Comparison of ENCODE assay signal across 9 cellular contexts in genomic region chr10:11602919-11603523, GRCh38. TPM values are rescaled to one million over a fixed set of nuclear protein-coding genes. Genes with fewer than 3 reads are reported as not detected.
DNase-seq lines count a peak whose midpoint lies in the region; ATAC-seq, FAIRE-seq and TF ChIP-seq lines count a peak whose summit lies in the region.
"Had no signal": no experiment of that assay in that cellular context is flagged by ENCODE, and none has a peak within 500 bp of the region (broad histone marks: within the 10 kb centered on the region; RNA-seq: fewer than 3 reads in every experiment).

No MANE protein-coding gene starts in this region.

- no peak for TF ChIP-seq POLR2A in K562 (conservative IDR thresholded peaks at IDR 0.05)

- peaks cover 4% of the 10 kb centered on the region for H3K36me3 Mint-ChIP-seq in type B pancreatic cell
- H3K36me3 Mint-ChIP-seq in natural killer cell: no peaks in the 10 kb centered on the region
- H3K36me3 Mint-ChIP-seq: CD4-positive, CD25-positive, alpha-beta regulatory T cell had no signal

- no peak for FAIRE-seq in K562 (lab: Jason Lieb, UNC)

- peak; percentile 73 for TF ChIP-seq EP300 in K562 (IDR thresholded peaks at IDR 0.05; ENCODE audit: low read length)

- CTCF ChIA-PET in K562 (lab: Yijun Ruan, JAX; ENCODE audit: low intra/inter-chr PET ratio): no interaction called here

- H3K36me3 ChIP-seq in cardiac muscle cell: no peaks in the 10 kb centered on the region
- no peaks in the 10 kb centered on the region for H3K36me3 ChIP-seq in heart right ventricle
- peaks cover 6% of the 10 kb centered on the region; the same call in 1 of the 3 replicates for H3K36me3 ChIP-seq in K562 (ENCODE audit: control insufficient read depth, insufficient read depth, low read length)

- peaks cover 100% of the 10 kb centered on the region for H3K79me2 ChIP-seq in K562 (ENCODE audit: control insufficient read depth, insufficient read depth, low read length)

- H3K9me3 Mint-ChIP-seq in type B pancreatic cell (no peaks in the 10 kb centered on the region), natural killer cell (no peaks in the 10 kb centered on the region)
- H3K9me3 Mint-ChIP-seq: CD4-positive, CD25-positive, alpha-beta regulatory T cell had no signal

- H3K4me2 ChIP-seq in K562 (ENCODE audit: insufficient read depth, low read length): peak overlapping the region; percentile 72

- intact Hi-C loops in heart right ventricle (cut with DNase I) (no loop called here), K562 (cut with micrococcal nuclease) (no loop called here), natural killer cell (cut with micrococcal nuclease) (no loop called here)

- H3K27me3 Mint-ChIP-seq in type B pancreatic cell (no peaks in the 10 kb centered on the region), natural killer cell (ENCODE audit: low read depth in 2 of 2) (peaks cover 0 to 4% of the 10 kb centered on the region in 2 donors)

- H3K27ac Mint-ChIP-seq in type B pancreatic cell (peak overlapping the region; percentile 20), natural killer cell (no peak overlapping the region)
- H3K27ac Mint-ChIP-seq: CD4-positive, CD25-positive, alpha-beta regulatory T cell had no signal

- BruUV-seq in K562 (replicated peaks; lab: Mats Ljungman, UMichigan): TSS peak; percentile 0

- H4K20me1 ChIP-seq in K562 (replicated peaks; ENCODE audit: control insufficient read depth, insufficient read depth, low read length): no peaks in the 10 kb centered on the region

- H3K27me3 ChIP-seq in cardiac muscle cell (no peaks in the 10 kb centered on the region), heart right ventricle (no peaks in the 10 kb centered on the region), K562 (ENCODE audit: control insufficient read depth in 2 of 2, insufficient read depth in 2 of 2, low read length in 2 of 2) (no peaks in the 10 kb centered on the region)

- TF ChIP-seq RAD21 in K562 (CRISPR knock-in tag; conservative IDR thresholded peaks at IDR 0.05 in 1 of 2, IDR thresholded peaks at IDR 0.05 in 1 of 2): no peak

- H3K4me1 Mint-ChIP-seq in type B pancreatic cell (ENCODE audit: unreplicated experiment) (peaks cover 26% of the 10 kb centered on the region), natural killer cell (no peaks in the 10 kb centered on the region)

- no peak overlapping the region for H2AFZ ChIP-seq in K562 (ENCODE audit: low read depth, low read length)

- in situ Hi-C loops in K562 (cut with MboI): no loop called here

- H3K9me1 ChIP-seq in K562 (ENCODE audit: control insufficient read depth, insufficient read depth, low read length): no peaks in the 10 kb centered on the region

- H3K9me3 ChIP-seq in cardiac muscle cell (ENCODE audit: low read depth) (no peaks in the 10 kb centered on the region), heart right ventricle (peaks cover 0 to 8% (median 0%) of the 10 kb centered on the region in 11 donors), K562 (replicated peaks; ENCODE audit: control insufficient read depth, insufficient read depth, low read depth, low read length) (no peaks in the 10 kb centered on the region)

- DNase-seq in cardiac muscle cell (ENCODE audit: low read depth in 1 of 2, low spot score in 1 of 2) (no peak), heart right ventricle (no peak), HuH-7.5 (ENCODE audit: low spot score) (peak; percentile 29), K562 (ENCODE audit: extremely low read depth in 1 of 4, low spot score in 3 of 4) (peak in 1 of 4 experiments; percentile 55), type B pancreatic cell (ENCODE audit: extremely low spot score, unreplicated experiment) (no peak), HK-2 (ENCODE audit: unreplicated experiment) (no peak), natural killer cell (no peak)
- DNase-seq in activated CD8-positive, alpha-beta memory T cell treated with anti-CD3 and anti-CD28 coated beads, Interleukin-2, amount 50 U/mL, for 4 hours: no peak

- H3K27ac ChIP-seq in cardiac muscle cell (peak overlapping the region; percentile 20), heart right ventricle (no peak overlapping the region), K562 (ENCODE audit: extremely low read depth, low read depth, low read length) (peak overlapping the region; percentile 54)

- POLR2A ChIA-PET in K562 (lab: Yijun Ruan, JAX): interaction anchor here (1.3 to 3.8 kb wide), 6 partner anchors 8 to 36 kb away, joined by 3 to 24 read pairs (median 6); partner anchors contain the start of gene USP6NL

- H3K4me1 ChIP-seq in cardiac muscle cell (ENCODE audit: low read depth) (peaks cover 25% of the 10 kb centered on the region), heart right ventricle (peaks cover 0 to 24% (median 0%) of the 10 kb centered on the region in 9 donors), K562 (replicated peaks in 1 of 2; ENCODE audit: control insufficient read depth in 2 of 2, insufficient read depth in 2 of 2, low read length in 2 of 2) (peaks cover 28 to 62% of the 10 kb centered on the region in 2 experiments)

- 74 to 76% methylated on average over 7 of the region's 7 CpGs for WGBS in heart right ventricle, 2 donors
- WGBS in K562 (ENCODE audit: insufficient coverage, low coverage, missing lambda C conversion rate): 2% methylated on average over 7 of the region's 7 CpGs

- no peak for ATAC-seq in heart right ventricle
- ATAC-seq in K562: no peak; the same call in 2 of the 3 replicates
- no peak for ATAC-seq in natural killer cell

- H3K4me3 ChIP-seq in cardiac muscle cell: no peak overlapping the region
- no peak overlapping the region for H3K4me3 ChIP-seq in heart right ventricle
- H3K4me3 ChIP-seq in K562: no peak overlapping the region; the same call in 1 of the 2 replicates

- H3K4me3 Mint-ChIP-seq in type B pancreatic cell: peak overlapping the region; percentile 27
- no peak overlapping the region for H3K4me3 Mint-ChIP-seq in natural killer cell
- H3K4me3 Mint-ChIP-seq: CD4-positive, CD25-positive, alpha-beta regulatory T cell had no signal

- peak overlapping the region in 1 of 2 experiments; percentile 39; a peak in 2 of 4 replicates for H3K9ac ChIP-seq in K562 (ENCODE audit: insufficient read depth in 1 of 2, low read depth in 2 of 2, low read length in 2 of 2)

- TF ChIP-seq CTCF in cardiac muscle cell (IDR thresholded peaks at IDR 0.05; ENCODE audit: low read depth, low read length) (no peak), heart right ventricle (IDR thresholded peaks at IDR 0.05) (no peak), K562 (IDR thresholded peaks at IDR 0.05 in 2 of 3, conservative IDR thresholded peaks at IDR 0.05 in 1 of 3; ENCODE audit: insufficient read depth in 2 of 3, low read depth in 1 of 3, low read length in 3 of 3) (no peak), type B pancreatic cell (conservative IDR thresholded peaks at IDR 0.05) (no peak), natural killer cell (IDR thresholded peaks at IDR 0.05) (no peak)

TF ChIP-seq in K562, 482 proteins besides CTCF, POLR2A, EP300 and RAD21 (continues in another document):
- TF ChIP-seq STAT5A (IDR thresholded peaks at IDR 0.05; ENCODE audit: borderline replicate concordance, low read length) (0 out of 2 replicates have a peak, but pooled peaks have one; percentile 33), LEF1 (IDR thresholded peaks at IDR 0.05) (peak; percentile 67), CCNT2 (IDR thresholded peaks at IDR 0.05; ENCODE audit: borderline replicate concordance, extremely low read depth, insufficient read length, low read depth, low read length) (peak; percentile 72), FOXA1 (IDR thresholded peaks at IDR 0.05; ENCODE audit: borderline replicate concordance) (peak; percentile 72; the same call in 1 of the 2 replicates), L3MBTL2 (IDR thresholded peaks at IDR 0.05) (0 out of 2 replicates have a peak, but pooled peaks have one; percentile 22), SMARCA4 (IDR thresholded peaks at IDR 0.05) (peak; percentile 75), KLF16 (IDR thresholded peaks at IDR 0.05) (0 out of 2 replicates have a peak, but pooled peaks have one; percentile 33), SLC30A9 (CRISPR knock-in tag; IDR thresholded peaks at IDR 0.05) (no peak), ZNF41 (CRISPR knock-in tag; conservative IDR thresholded peaks at IDR 0.05) (no peak), HDAC3 (IDR thresholded peaks at IDR 0.05; ENCODE audit: borderline replicate concordance, partially characterized antibody) (peak; percentile 51), HMGN3 (IDR thresholded peaks at IDR 0.05; ENCODE audit: borderline replicate concordance, extremely low read depth, insufficient read length, low read depth, low read length) (peak; percentile 47), FOXM1 (IDR thresholded peaks at IDR 0.05; ENCODE audit: low read depth) (0 out of 2 replicates have a peak, but pooled peaks have one; percentile 66), FOXM1 (CRISPR knock-in tag; IDR thresholded peaks at IDR 0.05; ENCODE audit: low read depth) (no peak), SMARCC2 (IDR thresholded peaks at IDR 0.05; ENCODE audit: low read depth) (peak; percentile 54), ZEB2 (IDR thresholded peaks at IDR 0.05) (peak; percentile 87), TAL1 (IDR thresholded peaks at IDR 0.05) (peak; percentile 86)

RNA-seq across cellular contexts. Expression of gene USP6NL, which starts 8.4 kb away (rescaled TPM):
- total RNA-seq in cardiac muscle cell: 21.2 and 25.4 TPM in 2 replicates
- polyA plus RNA-seq in cardiac muscle cell: 12.1 and 13.6 TPM in 2 replicates
- 10 to 100 TPM in 2 of 10 donors, 1 to 10 TPM in 8; 5.7 to 11.1 (median 8.9) TPM for total RNA-seq in heart right ventricle
- polyA plus RNA-seq in heart right ventricle: 1 to 10 TPM; 1.8 to 4.1 TPM
- 21.7 and 68.0 TPM in 2 replicates for total RNA-seq in K562 (2011; cell fraction: chromatin; rRNA removed; ENCODE audit: low replicate concordance)
- total RNA-seq in K562 (2011; cell fraction: nucleolus; rRNA removed): 11.3 and 18.0 TPM in 2 replicates
- 45.8 and 75.7 TPM in 2 replicates for total RNA-seq in K562 (2011; cell fraction: nucleoplasm; rRNA removed)
- 19.8 and 24.0 TPM in 2 replicates for total RNA-seq in K562 (2014; rRNA removed)
- 20.4 and 23.6 TPM in 2 replicates for total RNA-seq in K562 (2014; rRNA removed; fragmentation: Illumina TruSeq; extraction: Trizol)
- 22.1 and 24.5 TPM in 2 replicates for total RNA-seq in K562 (2015; rRNA removed; fragmentation: Illumina TruSeq; extraction: Trizol)
- total RNA-seq in K562 (2021): 25.1 and 26.6 TPM in 2 replicates
- polyA plus RNA-seq in K562 (2011; rRNA removed): 11.5 and 16.8 TPM in 2 replicates
- 10.2 and 10.7 TPM in 2 replicates for polyA plus RNA-seq in K562 (2011; cell fraction: cytosol; rRNA removed)
- 22.8 and 27.5 TPM in 2 replicates for polyA plus RNA-seq in K562 (2011; cell fraction: nucleus; rRNA removed)
- 20.8 and 21.4 TPM in 2 replicates for polyA plus RNA-seq in K562 (2012)
- 20.0 and 22.0 TPM in 2 replicates for polyA plus RNA-seq in K562 (2014; fragmentation: Illumina TruSeq; extraction: Trizol)
- polyA plus RNA-seq in K562 (2014; fragmentation: Nextera tagmentation; extraction: Ambion mirVana): 1 to 10 TPM; 3.2 to 3.8 TPM
- polyA plus RNA-seq in K562 (2014; rRNA removed): 17.0 and 17.8 TPM in 2 replicates
- polyA minus RNA-seq in K562 (2011; rRNA and poly(A)+ RNA removed): 19.0 and 21.8 TPM in 2 replicates
- polyA minus RNA-seq in K562 (2011; cell fraction: cytosol; rRNA and poly(A)+ RNA removed): 8.5 and 11.0 TPM in 2 replicates
- polyA minus RNA-seq in K562 (2011; cell fraction: nucleus; rRNA and poly(A)+ RNA removed): 20.2 and 24.8 TPM in 2 replicates
- total RNA-seq in type B pancreatic cell (ENCODE audit: low replicate concordance): 29.6 and 33.3 TPM in 2 replicates
- total RNA-seq in natural killer cell: 1 to 10 TPM; 2.3 to 3.7 (median 2.5) TPM

Comparison
In these comparisons a context has a peak if more than half of its experiments do, and no peak if none do; other contexts are left out.
1. H3K27ac ChIP-seq: peak in cardiac muscle cell (single experiment) and K562 (single experiment); none in heart right ventricle (0 of 10).